Comparison of ENCODE assay signal across 31 cellular contexts in genomic region chr18:75799449-75800330, GRCh38.
A peak's percentile ranks its signal among the peaks of the same experiment; 100 is the strongest.
DNase-seq lines count a peak whose midpoint lies in the region; ATAC-seq, FAIRE-seq and TF ChIP-seq lines count a peak whose summit lies in the region.
"Had no signal": no experiment of that assay in that cellular context is flagged by ENCODE, and none has a peak within 500 bp of the region (broad histone marks: within the 10 kb centered on the region; RNA-seq: fewer than 3 reads in every experiment).

No MANE protein-coding gene starts in this region.

- H3K79me1 ChIP-seq in H1 (ENCODE audit: low read depth, low read length), result no peaks in the 10 kb centered on the region

- no peaks in the 10 kb centered on the region for H4K20me1 ChIP-seq in GM23338 (replicated peaks; ENCODE audit: insufficient read depth)
- no peaks in the 10 kb centered on the region for H4K20me1 ChIP-seq in H1 (replicated peaks in 1 of 2; ENCODE audit: control insufficient read depth in 1 of 2, insufficient read depth in 2 of 2, low read length in 2 of 2)
- H4K20me1 ChIP-seq in smooth muscle cell (ENCODE audit: low read depth), result no peaks in the 10 kb centered on the region

- H2BK5ac ChIP-seq in H1 (ENCODE audit: low read depth, low read length), result no peak overlapping the region

- H3K27me3 ChIP-seq in GM23338 (ENCODE audit: insufficient read depth) (no peaks in the 10 kb centered on the region), H1 (replicated peaks in 1 of 4; ENCODE audit: control insufficient read depth in 3 of 4, extremely low read depth in 1 of 4, insufficient read depth in 3 of 4, low read length in 3 of 4) (no peaks in the 10 kb centered on the region), smooth muscle cell (ENCODE audit: low read depth) (no peaks in the 10 kb centered on the region)

- H3K27ac Mint-ChIP-seq in GM23338 (no peak overlapping the region), mesothelial cell of epicardium (peak overlapping the region; percentile 40)
- H3K27ac Mint-ChIP-seq: activated CD4-positive, alpha-beta T cell treated with anti-CD3 and anti-CD28 coated beads, Interleukin-2, amount 10 ng/mL, durations not matched to agents 24 days and 14 days; activated T-cell treated with anti-CD3 and anti-CD28 coated beads, Interleukin-2, amount 50 U/mL, for 24 hours; CD14-positive monocyte had no signal

- H3K27me3 Mint-ChIP-seq in GM23338 (ENCODE audit: insufficient read depth, low read depth, poor library complexity) (no peaks in the 10 kb centered on the region), mesothelial cell of epicardium (ENCODE audit: low read depth) (no peaks in the 10 kb centered on the region)
- H3K27me3 Mint-ChIP-seq: activated CD4-positive, alpha-beta T cell treated with anti-CD3 and anti-CD28 coated beads, Interleukin-2, amount 10 ng/mL, durations not matched to agents 24 days and 14 days had no signal

- no peaks in the 10 kb centered on the region for H3K36me3 Mint-ChIP-seq in GM23338 (ENCODE audit: low read depth)
- H3K36me3 Mint-ChIP-seq in mesothelial cell of epicardium, result no peaks in the 10 kb centered on the region
- H3K36me3 Mint-ChIP-seq: CD14-positive monocyte, naive B cell had no signal

- H3K4me2 ChIP-seq in GM23338 (no peak overlapping the region), H1 (ENCODE audit: insufficient read depth in 1 of 2, low read depth in 2 of 2, low read length in 2 of 2) (no peak overlapping the region), smooth muscle cell (peak overlapping the region; percentile 59)
- H3K4me2 ChIP-seq: PC-9 had no signal

- H3K18ac ChIP-seq in H1 (ENCODE audit: extremely low read depth, low read length), result no peak overlapping the region

- no peak overlapping the region for H4K5ac ChIP-seq in H1 (ENCODE audit: insufficient read length, low read depth, low read length)

- no peak for TF ChIP-seq EP300 in H1 (IDR thresholded peaks at IDR 0.05; ENCODE audit: borderline replicate concordance in 1 of 2, low read depth in 2 of 2, low read length in 2 of 2)

- CTCF ChIA-PET in H1 (lab: Charles Lee; ENCODE audit: partially characterized antibody), result no interaction called here

- TF ChIP-seq CTCF in GM23338 (conservative IDR thresholded peaks at IDR 0.05; ENCODE audit: low read depth in 2 of 2) (no peak), H1 (IDR thresholded peaks at IDR 0.05; ENCODE audit: control extremely low read depth in 1 of 3, insufficient read depth in 1 of 3, low read depth in 1 of 3, low read length in 3 of 3) (no peak), mesothelial cell of epicardium (IDR thresholded peaks at IDR 0.05; ENCODE audit: unreplicated experiment) (no peak), smooth muscle cell (IDR thresholded peaks at IDR 0.05; ENCODE audit: borderline replicate concordance, insufficient read depth, poor library complexity, severe bottlenecking) (no peak)

- WGBS in H1 (ENCODE audit: extremely low coverage in 1 of 2, insufficient coverage in 1 of 2, insufficient read length in 1 of 2, insufficient replicate concordance in 2 of 2, low coverage in 1 of 2, low lambda C conversion rate in 2 of 2, missing lambda C conversion rate in 1 of 2), 2 experiments, result 96% methylated on average over 10 of the region's 10 CpGs; no CpG with 5 or more reads in 1 of the 2 experiments
- 25% methylated on average over 10 of the region's 10 CpGs for WGBS in smooth muscle cell (ENCODE audit: low lambda C conversion rate)

- H2AFZ ChIP-seq in GM23338, result 0 out of 2 replicates have a peak overlapping the region, but pooled peaks have one; percentile 19
- H2AFZ ChIP-seq in H1 (ENCODE audit: low read length), result peak overlapping the region; percentile 33; the same call in 1 of the 2 replicates
- H2AFZ ChIP-seq in smooth muscle cell (ENCODE audit: low read depth), result peak overlapping the region; percentile 70

- no peak for ATAC-seq in GM23338
- no peak for ATAC-seq in GM19463 (IDR thresholded peaks at IDR 0.05; ENCODE audit: unreplicated experiment)

- no peak overlapping the region for H3K56ac ChIP-seq in H1 (replicated peaks; ENCODE audit: insufficient read length, low read depth, low read length)

- H3K9me2 ChIP-seq in GM23338 (ENCODE audit: insufficient read depth), result no peaks in the 10 kb centered on the region

- DNase-seq in GM23338 (ENCODE audit: low spot score), result no peak
- DNase-seq in H1 (ENCODE audit: low read depth in 1 of 2, low spot score in 2 of 2), result no peak
- no peak for DNase-seq in mesothelial cell of epicardium (ENCODE audit: low spot score in 2 of 2, unreplicated experiment in 2 of 2)
- DNase-seq in smooth muscle cell (lab: John Stamatoyannopoulos, UW; ENCODE audit: unreplicated experiment), result no peak
- DNase-seq in GM19239 (ENCODE audit: insufficient read length, low spot score), result no peak
- no peak for DNase-seq in SIG-M5 treated with dmso at 0.1 percent for 504 hours (lab: John Stamatoyannopoulos, UW; ENCODE audit: unreplicated experiment)
- DNase-seq in D341Med (ENCODE audit: low spot score), result no peak
- DNase-seq: activated CD4-positive, alpha-beta T cell treated with anti-CD3 and anti-CD28 coated beads, Interleukin-2, amount 10 ng/mL, durations not matched to agents 24 days and 14 days; activated gamma-delta T cell; activated T-cell treated with anti-CD3 and anti-CD28 coated beads, Interleukin-2, amount 50 U/mL, for 24 hours; Calu3; glutamatergic neuron; IMR-90; kidney; naive B cell; NCI-H1105; NCI-H2029 treated with DMSO at 0.1 percent for 48 hours; NCI-H526; NK-92 treated with Interleukin-12 subunit alpha and Interleukin-12 subunit beta, amount 100 ng/mL, for 24 hours; occipital lobe; PC-9; retina; SHP77 treated with DMSO at 0.1 percent for 48 hours; stimulated activated CD4-positive, alpha-beta T cell treated with anti-CD3 and anti-CD28 coated beads, Interleukin-4, amount 100 ng/mL, for 1 hour; SW 1271; T1000; WERI-Rb-1 had no signal

- H3K4ac ChIP-seq in H1 (replicated peaks; ENCODE audit: insufficient read length, low read depth, low read length), result no peak overlapping the region

- no peak overlapping the region for H3K23ac ChIP-seq in H1 (ENCODE audit: insufficient read length)

- H3K9me3 Mint-ChIP-seq in GM23338 (no peaks in the 10 kb centered on the region), mesothelial cell of epicardium (peaks cover 10% of the 10 kb centered on the region)
- H3K9me3 Mint-ChIP-seq: activated CD4-positive, alpha-beta T cell treated with anti-CD3 and anti-CD28 coated beads, Interleukin-2, amount 10 ng/mL, durations not matched to agents 24 days and 14 days; activated T-cell treated with anti-CD3 and anti-CD28 coated beads, Interleukin-2, amount 50 U/mL, for 24 hours had no signal

- H2BK12ac ChIP-seq in H1 (ENCODE audit: low read depth, low read length), result no peak overlapping the region

- H3K27ac ChIP-seq in GM23338 (ENCODE audit: low read depth) (no peak overlapping the region), H1 (ENCODE audit: low read depth, low read length) (no peak overlapping the region), smooth muscle cell (ENCODE audit: low read depth) (peak overlapping the region; percentile 88)
- H3K27ac ChIP-seq: PC-9, WERI-Rb-1 had no signal

- POLR2A ChIA-PET in H1 (lab: Charles Lee; ENCODE audit: partially characterized antibody), result no interaction called here

- H2BK15ac ChIP-seq in H1 (ENCODE audit: low read length), result no peak overlapping the region

- H3K14ac ChIP-seq in H1 (ENCODE audit: insufficient read length), result no peak overlapping the region

- H2BK20ac ChIP-seq in H1 (ENCODE audit: low read length), result no peak overlapping the region

- H3K4me1 Mint-ChIP-seq in GM23338 (peaks cover 3% of the 10 kb centered on the region; the same call in 2 of the 3 replicates), mesothelial cell of epicardium (peaks cover 35% of the 10 kb centered on the region)
- H3K4me1 Mint-ChIP-seq: activated CD4-positive, alpha-beta T cell treated with anti-CD3 and anti-CD28 coated beads, Interleukin-2, amount 10 ng/mL, durations not matched to agents 24 days and 14 days; CD14-positive monocyte; naive B cell had no signal

- H3K4me3 ChIP-seq in GM23338, result no peak overlapping the region
- H3K4me3 ChIP-seq in H1 (ENCODE audit: extremely low read depth in 1 of 4, insufficient read depth in 2 of 4, low read depth in 3 of 4, low read length in 4 of 4), result no peak overlapping the region
- H3K4me3 ChIP-seq in smooth muscle cell, result no peak overlapping the region
- H3K4me3 ChIP-seq: HAP-1, PC-9 had no signal

- TF ChIP-seq RAD21 in H1 (IDR thresholded peaks at IDR 0.05 in 1 of 2, conservative IDR thresholded peaks at IDR 0.05 in 1 of 2; ENCODE audit: low read depth in 2 of 2, low read length in 2 of 2), result no peak

- TF ChIP-seq POLR2A in H1 (IDR thresholded peaks at IDR 0.05; ENCODE audit: control extremely low read depth in 1 of 2, low read depth in 2 of 2, low read length in 2 of 2), result no peak

- no peaks in the 10 kb centered on the region for H3K23me2 ChIP-seq in H1 (ENCODE audit: low read depth, low read length)

- H4K8ac ChIP-seq in H1 (ENCODE audit: extremely low read depth, insufficient read depth, low read length), result no peak overlapping the region

- H3F3A ChIP-seq in GM23338 (replicated peaks; ENCODE audit: low read depth) (no peaks in the 10 kb centered on the region), smooth muscle cell (ENCODE audit: low read depth) (peaks cover 37% of the 10 kb centered on the region)

- no peak overlapping the region for H2AK5ac ChIP-seq in H1 (ENCODE audit: low read depth, low read length)

- H3K36me3 ChIP-seq in GM23338 (ENCODE audit: insufficient read depth), result no peaks in the 10 kb centered on the region
- H3K36me3 ChIP-seq in H1 (ENCODE audit: control insufficient read depth in 2 of 4, insufficient read depth in 4 of 4, low read length in 3 of 4), result no peaks in the 10 kb centered on the region
- no peaks in the 10 kb centered on the region for H3K36me3 ChIP-seq in smooth muscle cell (ENCODE audit: low read depth)
- H3K36me3 ChIP-seq: HAP-1, WERI-Rb-1 had no signal

- H2BK120ac ChIP-seq in H1 (replicated peaks; ENCODE audit: low read depth, low read length), result no peak overlapping the region

- H3K4me1 ChIP-seq in GM23338 (ENCODE audit: insufficient read depth) (no peaks in the 10 kb centered on the region), H1 (replicated peaks in 1 of 4; ENCODE audit: control insufficient read depth in 3 of 4, insufficient read depth in 4 of 4, low read length in 3 of 4) (peaks cover 0 to 5% (median 0%) of the 10 kb centered on the region in 4 experiments; a peak in 2 of 7 replicates), smooth muscle cell (ENCODE audit: low read depth) (peaks cover 17% of the 10 kb centered on the region)
- H3K4me1 ChIP-seq: HAP-1 had no signal

- H3K79me2 ChIP-seq in GM23338 (replicated peaks; ENCODE audit: insufficient read depth) (no peaks in the 10 kb centered on the region), H1 (ENCODE audit: control insufficient read depth in 1 of 2, insufficient read depth in 2 of 2, low read length in 2 of 2) (no peaks in the 10 kb centered on the region), smooth muscle cell (ENCODE audit: low read depth) (no peaks in the 10 kb centered on the region)

- no peaks in the 10 kb centered on the region for H3K9me3 ChIP-seq in H1 (ENCODE audit: insufficient read depth in 2 of 2, low read depth in 1 of 2, low read length in 1 of 2)
- no peaks in the 10 kb centered on the region for H3K9me3 ChIP-seq in smooth muscle cell (replicated peaks; ENCODE audit: low read depth)
- H3K9me3 ChIP-seq: HAP-1 had no signal

- H3K9ac ChIP-seq in H1 (replicated peaks in 1 of 4; ENCODE audit: extremely low read depth in 1 of 4, low read depth in 3 of 4, low read length in 3 of 4) (no peak overlapping the region), smooth muscle cell (ENCODE audit: low read depth) (peak overlapping the region; percentile 64)

- FAIRE-seq in H1 (lab: Jason Lieb, UNC), result no peak
- no peak for FAIRE-seq in GM19239 (lab: Jason Lieb, UNC)
- FAIRE-seq: bronchial epithelial cell had no signal

- H4K91ac ChIP-seq in H1 (replicated peaks; ENCODE audit: insufficient read length, low read length), result no peak overlapping the region

- H3K4me3 Mint-ChIP-seq in GM23338, result no peak overlapping the region
- no peak overlapping the region for H3K4me3 Mint-ChIP-seq in mesothelial cell of epicardium
- H3K4me3 Mint-ChIP-seq: activated CD4-positive, alpha-beta T cell treated with anti-CD3 and anti-CD28 coated beads, Interleukin-2, amount 10 ng/mL, durations not matched to agents 24 days and 14 days; activated T-cell treated with anti-CD3 and anti-CD28 coated beads, Interleukin-2, amount 50 U/mL, for 24 hours; CD14-positive monocyte; naive B cell had no signal

Comparison
In these comparisons a context has a peak if more than half of its experiments do, and no peak if none do; other contexts are left out.
1. H2AFZ ChIP-seq: peak in every context shown above with its lines; median percentile 70 in smooth muscle cell; 33 in H1; 19 in GM23338.